ENCODE assay signal across 1 cellular context in the genomic region with DNA sequence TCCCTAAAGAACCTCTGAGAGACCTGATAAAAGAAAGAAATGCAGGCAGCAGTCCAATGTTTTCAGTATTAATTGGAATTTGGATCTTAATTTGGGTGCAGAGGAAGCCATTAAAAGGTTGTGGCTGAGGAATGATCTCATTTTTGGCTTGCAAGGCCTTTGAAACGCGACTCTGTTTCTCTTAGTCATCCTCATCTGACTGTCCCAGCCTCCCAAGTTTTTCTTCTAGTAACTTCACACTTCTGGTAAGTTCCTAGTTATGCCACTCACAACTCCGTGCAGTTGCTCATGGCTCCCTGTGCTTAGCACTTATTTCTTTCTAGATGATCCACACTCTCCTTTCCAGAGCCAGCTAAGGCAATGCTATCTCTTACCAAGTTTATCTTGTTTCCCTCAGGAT.
TF ChIP-seq lines count a peak whose summit lies in the region.

No MANE protein-coding gene starts in this region.

TF ChIP-seq in HepG2, 621 proteins besides CTCF, POLR2A, EP300 and RAD21 (continued from another document):
- no peak for TF ChIP-seq ZBTB49 (CRISPR knock-in tag; IDR thresholded peaks at IDR 0.05; ENCODE audit: borderline replicate concordance)
- TF ChIP-seq, protein P1, sequence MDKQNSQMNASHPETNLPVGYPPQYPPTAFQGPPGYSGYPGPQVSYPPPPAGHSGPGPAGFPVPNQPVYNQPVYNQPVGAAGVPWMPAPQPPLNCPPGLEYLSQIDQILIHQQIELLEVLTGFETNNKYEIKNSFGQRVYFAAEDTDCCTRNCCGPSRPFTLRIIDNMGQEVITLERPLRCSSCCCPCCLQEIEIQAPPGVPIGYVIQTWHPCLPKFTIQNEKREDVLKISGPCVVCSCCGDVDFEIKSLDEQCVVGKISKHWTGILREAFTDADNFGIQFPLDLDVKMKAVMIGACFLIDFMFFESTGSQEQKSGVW (CRISPR knock-in tag; IDR thresholded peaks at IDR 0.05; ENCODE audit: borderline replicate concordance), result no peak
- TF ChIP-seq SUZ12 (IDR thresholded peaks at IDR 0.05; ENCODE audit: low read depth, low read length), result no peak
- no peak for TF ChIP-seq DBP (CRISPR knock-in tag; IDR thresholded peaks at IDR 0.05; ENCODE audit: not compliant biosample characterization)
- no peak for TF ChIP-seq ZBTB7B (CRISPR knock-in tag; IDR thresholded peaks at IDR 0.05)
- no peak for TF ChIP-seq SMARCE1 (IDR thresholded peaks at IDR 0.05; ENCODE audit: borderline replicate concordance)
- no peak for TF ChIP-seq FOXP4 (CRISPR knock-in tag; IDR thresholded peaks at IDR 0.05)
- no peak for TF ChIP-seq NFIC (IDR thresholded peaks at IDR 0.05; ENCODE audit: low read length)
